24 cellular contexts compared by ENCODE assay signal in the genomic region with DNA sequence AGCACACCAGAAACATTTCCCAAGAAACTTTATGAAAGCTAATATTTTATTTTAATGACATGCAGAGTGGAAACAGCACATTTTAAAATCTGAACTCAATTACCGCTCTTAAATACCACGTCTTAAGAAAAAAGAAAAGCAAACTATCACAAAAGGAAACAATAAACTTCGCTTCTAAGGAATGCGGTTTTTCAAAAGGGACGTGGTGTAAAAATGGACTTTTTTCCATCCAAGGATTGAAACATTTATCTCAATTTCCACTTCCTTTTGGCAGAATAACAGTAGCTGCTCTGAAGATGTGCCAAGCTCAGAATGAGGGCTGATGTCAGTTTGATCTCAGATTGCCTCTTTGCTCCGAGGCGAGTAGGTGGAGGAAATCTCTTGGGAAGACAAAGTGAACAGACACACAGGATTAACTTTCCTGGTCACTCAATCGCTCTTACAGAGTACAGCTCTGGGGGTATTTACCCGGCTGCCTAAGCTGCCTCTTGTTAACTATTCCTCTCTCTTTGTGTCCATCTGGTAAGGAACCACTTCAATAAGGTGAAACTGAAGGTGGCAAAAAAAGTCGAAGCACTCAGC.
DNase-seq lines count a peak whose midpoint lies in the region; ATAC-seq lines count a peak whose summit lies in the region.
"Had no signal": no experiment of that assay in that cellular context is flagged by ENCODE, and none has a peak within 500 bp of the region (broad histone marks: within the 10 kb centered on the region; RNA-seq: fewer than 3 reads in every experiment).

No MANE protein-coding gene starts in this region.

- ATAC-seq in HG03378 (IDR thresholded peaks at IDR 0.05; ENCODE audit: unreplicated experiment): no peak
- no peak for ATAC-seq in GM19035 (IDR thresholded peaks at IDR 0.05; ENCODE audit: unreplicated experiment)
- ATAC-seq: activated CD8-positive, alpha-beta T cell treated with anti-CD3 and anti-CD28 coated beads for 36 hours; activated naive CD4-positive, alpha-beta T cell treated with anti-CD3 and anti-CD28 coated beads, Interleukin-2, amount 50 U/mL, for 72 hours; activated T-cell treated with anti-CD3 and anti-CD28 coated beads, Interleukin-2, amount 50 U/mL, for 72 hours; left lung; stimulated activated naive CD8-positive, alpha-beta T cell treated with anti-CD3 and anti-CD28 coated beads, Interleukin-15, amount 100 ng/mL, for 72 hours; T-helper 17 cell; upper lobe of right lung had no signal

- H3K27ac ChIP-seq in ectodermal cell (ENCODE audit: insufficient read depth, low read depth, low read length, poor library complexity, severe bottlenecking) (peak overlapping the region; percentile 18), mesodermal cell (ENCODE audit: low read depth, low read length, severe bottlenecking) (peak overlapping the region; percentile 2)
- H3K27ac ChIP-seq: left lung, upper lobe of right lung had no signal

- H3K4me3 ChIP-seq in ectodermal cell (ENCODE audit: insufficient read depth, low read depth, low read length) (no peak overlapping the region), mesodermal cell (ENCODE audit: extremely low read depth, insufficient read depth, low read length, poor library complexity, severe bottlenecking) (no peak overlapping the region)
- H3K4me3 ChIP-seq: left lung, upper lobe of right lung had no signal

- WGBS in ectodermal cell, 2 experiments: 72 to 83% methylated on average over 10 of the region's 10 CpGs
- 87 to 92% methylated on average over 6 to 8 of the region's 10 CpGs for WGBS in mesodermal cell (ENCODE audit: insufficient coverage in 2 of 2), 2 experiments

- H3K4me1 ChIP-seq in ectodermal cell (ENCODE audit: control insufficient read depth, insufficient read depth, low read length): peaks cover 23% of the 10 kb centered on the region
- no peaks in the 10 kb centered on the region for H3K4me1 ChIP-seq in mesodermal cell (ENCODE audit: control insufficient read depth, insufficient read depth, low read length, poor library complexity, severe bottlenecking)
- H3K4me1 ChIP-seq: left lung, upper lobe of right lung had no signal

- no peaks in the 10 kb centered on the region for H3K27me3 ChIP-seq in ectodermal cell (ENCODE audit: control insufficient read depth, insufficient read depth, low read length, poor library complexity, severe bottlenecking)
- H3K27me3 ChIP-seq: left lung, upper lobe of right lung had no signal

- H3K36me3 ChIP-seq in ectodermal cell (ENCODE audit: control insufficient read depth, insufficient read depth, low read length) (no peaks in the 10 kb centered on the region), mesodermal cell (ENCODE audit: control insufficient read depth, insufficient read depth, low read length) (no peaks in the 10 kb centered on the region)
- H3K36me3 ChIP-seq: upper lobe of right lung had no signal

- DNase-seq in Ammon's horn (ENCODE audit: low spot score): peak; percentile 8
- DNase-seq in NCI-H82 (lab: John Stamatoyannopoulos, UW): peak; percentile 89
- DNase-seq in NCI-H748 treated with DMSO at 0.1 percent for 48 hours (lab: John Stamatoyannopoulos, UW): no peak
- no peak for DNase-seq in cerebellar nuclear complex (lab: John Stamatoyannopoulos, UW)
- DNase-seq: ACHN; activated B cell treated with CpG ODN at 0.5 μM for 24 hours; activated CD8-positive, alpha-beta T cell treated with anti-CD3 and anti-CD28 coated beads for 36 hours; activated T-cell treated with anti-CD3 and anti-CD28 coated beads, Interleukin-2, amount 50 U/mL, for 72 hours; CD4-positive, CD25-positive, alpha-beta regulatory T cell; DMS79 treated with DMSO at 0.1 percent for 48 hours; effector CD4-positive, alpha-beta T cell; left lung; MM.1S; NCI-H146; NCI-H345; stimulated activated CD4-positive, alpha-beta T cell treated with anti-CD3 and anti-CD28 coated beads, Interleukin-2, amount 100 ng/mL, for 24 hours; stimulated activated naive CD8-positive, alpha-beta T cell treated with anti-CD3 and anti-CD28 coated beads, Interleukin-15, amount 100 ng/mL, for 72 hours; T-helper 17 cell; upper lobe of right lung had no signal

- H3K9me3 ChIP-seq in ectodermal cell (ENCODE audit: control insufficient read depth, low read length) (no peaks in the 10 kb centered on the region), mesodermal cell (ENCODE audit: control insufficient read depth, low read length) (no peaks in the 10 kb centered on the region)
- H3K9me3 ChIP-seq: left lung, upper lobe of right lung had no signal

Comparison
In these comparisons a context has a peak if more than half of its experiments do, and no peak if none do; other contexts are left out.
1. DNase-seq: peak in Ammon's horn (single experiment) and NCI-H82 (single experiment); none in NCI-H748 treated with DMSO at 0.1 percent for 48 hours (single experiment) and cerebellar nuclear complex (0 of 2).